In genomic region chr7:2093841-2094220, GRCh38 we compare ENCODE assay signal across 1 cellular context.
TF ChIP-seq lines count a peak whose summit lies in the region.

No MANE protein-coding gene starts in this region.

TF ChIP-seq in GM23338, 12 proteins besides CTCF, POLR2A, EP300 and RAD21 (continued from another document):
- TF ChIP-seq ZNF462 (CRISPR knock-in tag; IDR thresholded peaks at IDR 0.05) (no peak), NANOG (IDR thresholded peaks at IDR 0.05; ENCODE audit: borderline replicate concordance) (no peak), ZNF114 (CRISPR knock-in tag; IDR thresholded peaks at IDR 0.05) (no peak), ZNF331 (CRISPR knock-in tag; IDR thresholded peaks at IDR 0.05; ENCODE audit: low read depth) (no peak), REST (IDR thresholded peaks at IDR 0.05; ENCODE audit: unreplicated experiment) (no peak), STAT1 (IDR thresholded peaks at IDR 0.05; ENCODE audit: unreplicated experiment) (no peak), POLR2AphosphoS5 (IDR thresholded peaks at IDR 0.05; ENCODE audit: low read depth) (no peak)
